ENCODE assay signal across 30 cellular contexts in genomic region chr1:218312509-218312908, GRCh38. TPM values are rescaled to one million over a fixed set of nuclear protein-coding genes. Genes with fewer than 3 reads are reported as not detected.
DNase-seq lines count a peak whose midpoint lies in the region; TF ChIP-seq lines count a peak whose summit lies in the region.
"Had no signal": no experiment of that assay in that cellular context is flagged by ENCODE, and none has a peak within 500 bp of the region (broad histone marks: within the 10 kb centered on the region; RNA-seq: fewer than 3 reads in every experiment).

No MANE protein-coding gene starts in this region.

- no peak overlapping the region for H2AFZ ChIP-seq in GM23248
- H2AFZ ChIP-seq: parathyroid adenoma had no signal

- H3K4me2 ChIP-seq in GM23248 (ENCODE audit: unreplicated experiment) (peak overlapping the region; percentile 19), skeletal muscle satellite cell (ENCODE audit: low read length) (peak overlapping the region; percentile 64)

- H3K36me3 Mint-ChIP-seq in endodermal cell (ENCODE audit: low read depth) (peaks cover 26% of the 10 kb centered on the region), mesothelial cell of epicardium (peaks cover 28% of the 10 kb centered on the region), endothelial cell (ENCODE audit: low read depth, unreplicated experiment) (no peaks in the 10 kb centered on the region)

- H3K27ac Mint-ChIP-seq in endodermal cell, result peak overlapping the region; percentile 3
- H3K27ac Mint-ChIP-seq in mesothelial cell of epicardium, result no peak overlapping the region
- no peak overlapping the region for H3K27ac Mint-ChIP-seq in endothelial cell (ENCODE audit: unreplicated experiment)
- H3K27ac Mint-ChIP-seq: CD4-positive, alpha-beta T cell had no signal

- 40 to 83% methylated on average over 2 of the region's 2 CpGs for WGBS in GM23248 (ENCODE audit: low coverage in 1 of 2, low lambda C conversion rate in 2 of 2, missing lambda C conversion rate in 2 of 2), 2 experiments
- WGBS in HUES64, result 96% methylated on average over 2 of the region's 2 CpGs
- WGBS in endodermal cell (ENCODE audit: insufficient coverage in 1 of 2, insufficient read length in 1 of 2), 2 experiments, result 97 to 100% methylated on average over 2 of the region's 2 CpGs

- H3K79me2 ChIP-seq in GM23248 (ENCODE audit: insufficient read depth), result no peaks in the 10 kb centered on the region
- H3K79me2 ChIP-seq: parathyroid adenoma had no signal

- in situ Hi-C loops in GM23248 (cut with MboI), result no loop called here

- no peaks in the 10 kb centered on the region for H3K9me2 ChIP-seq in GM23248 (ENCODE audit: insufficient read depth)

- H3K9ac ChIP-seq in GM23248, result no peak overlapping the region
- H3K9ac ChIP-seq in HUES64 (ENCODE audit: low read depth, low read length), result no peak overlapping the region
- H3K9ac ChIP-seq in endodermal cell (ENCODE audit: extremely low read depth, low read length, poor library complexity, severe bottlenecking), result no peak overlapping the region
- peak overlapping the region; percentile 36 for H3K9ac ChIP-seq in skeletal muscle satellite cell (ENCODE audit: low read depth, low read length)
- H3K9ac ChIP-seq: parathyroid adenoma had no signal

- DNase-seq in GM23248 (peak; percentile 49), endodermal cell (no peak), mesothelial cell of epicardium (ENCODE audit: low spot score in 2 of 2, unreplicated experiment in 2 of 2) (no peak), endothelial cell (ENCODE audit: low spot score) (no peak), HuH-7.5 (ENCODE audit: low spot score) (no peak)
- DNase-seq: activated naive CD4-positive, alpha-beta T cell treated with Interleukin-2 at 50 U/mL for 16 hours; activated T-cell treated with anti-CD3 and anti-CD28 coated beads, Interleukin-2, amount 50 U/mL, for 24 hours; adrenal gland; CD4-positive, alpha-beta T cell; effector memory CD4-positive, alpha-beta T cell; H7; Kasumi-1; left ventricle myocardium superior; midbrain; naive thymus-derived CD8-positive, alpha-beta T cell; NCI-H1048; NCI-H187; NCI-H526; Peyer's patch; stimulated activated CD4-positive, alpha-beta T cell treated with anti-CD3 and anti-CD28 coated beads, Interleukin-12 subunit alpha, Interleukin-12 subunit beta, amount 100 ng/mL, for 4 hours; T-helper 1 cell had no signal

- no peaks in the 10 kb centered on the region for H4K20me1 ChIP-seq in GM23248 (ENCODE audit: insufficient read depth)

- peaks cover 6% of the 10 kb centered on the region; the same call in 1 of the 2 replicates for H3F3A ChIP-seq in GM23248 (ENCODE audit: insufficient read depth)

- H3K4me1 ChIP-seq in GM23248 (ENCODE audit: insufficient read depth) (peaks cover 10% of the 10 kb centered on the region), HUES64 (ENCODE audit: insufficient read depth, low read length) (peaks cover 14% of the 10 kb centered on the region), endodermal cell (ENCODE audit: control insufficient read depth, insufficient read depth, low read length) (no peaks in the 10 kb centered on the region), skeletal muscle satellite cell (ENCODE audit: control insufficient read depth, insufficient read depth, low read length) (peaks cover 21% of the 10 kb centered on the region)
- H3K4me1 ChIP-seq: adrenal gland, breast epithelium, esophagus muscularis mucosa, gastroesophageal sphincter, parathyroid adenoma, Peyer's patch, right atrium auricular region, tibial nerve had no signal

- TF ChIP-seq CTCF in endodermal cell (conservative IDR thresholded peaks at IDR 0.05) (no peak), mesothelial cell of epicardium (IDR thresholded peaks at IDR 0.05; ENCODE audit: unreplicated experiment) (no peak), endothelial cell (IDR thresholded peaks at IDR 0.05; ENCODE audit: unreplicated experiment) (no peak)

- no peak overlapping the region for H3K4me3 Mint-ChIP-seq in endodermal cell
- no peak overlapping the region for H3K4me3 Mint-ChIP-seq in mesothelial cell of epicardium
- H3K4me3 Mint-ChIP-seq in endothelial cell (ENCODE audit: unreplicated experiment), result no peak overlapping the region
- H3K4me3 Mint-ChIP-seq: activated T-cell treated with anti-CD3 and anti-CD28 coated beads, Interleukin-2, amount 50 U/mL, for 24 hours; CD4-positive, alpha-beta T cell; naive thymus-derived CD8-positive, alpha-beta T cell had no signal

- no peaks in the 10 kb centered on the region for H3K27me3 ChIP-seq in GM23248 (replicated peaks; ENCODE audit: insufficient read depth)
- no peaks in the 10 kb centered on the region for H3K27me3 ChIP-seq in HUES64 (ENCODE audit: insufficient read depth, low read length)
- H3K27me3 ChIP-seq in endodermal cell (ENCODE audit: control insufficient read depth, insufficient read depth, low read length, poor library complexity, severe bottlenecking), result no peaks in the 10 kb centered on the region
- no peaks in the 10 kb centered on the region for H3K27me3 ChIP-seq in skeletal muscle satellite cell (ENCODE audit: control insufficient read depth, insufficient read depth, low read length)
- H3K27me3 ChIP-seq: adrenal gland, breast epithelium, esophagus muscularis mucosa, gastroesophageal sphincter, Peyer's patch, right atrium auricular region, tibial nerve had no signal

- peaks cover 13% of the 10 kb centered on the region for H3K4me1 Mint-ChIP-seq in endodermal cell
- no peaks in the 10 kb centered on the region for H3K4me1 Mint-ChIP-seq in mesothelial cell of epicardium
- peaks cover 11% of the 10 kb centered on the region for H3K4me1 Mint-ChIP-seq in endothelial cell (ENCODE audit: unreplicated experiment)

- H3K27me3 Mint-ChIP-seq in endodermal cell (ENCODE audit: insufficient read depth), result no peaks in the 10 kb centered on the region
- H3K27me3 Mint-ChIP-seq in mesothelial cell of epicardium (ENCODE audit: low read depth), result no peaks in the 10 kb centered on the region
- no peaks in the 10 kb centered on the region for H3K27me3 Mint-ChIP-seq in endothelial cell (ENCODE audit: unreplicated experiment)
- H3K27me3 Mint-ChIP-seq: activated T-cell treated with anti-CD3 and anti-CD28 coated beads, Interleukin-2, amount 50 U/mL, for 24 hours; CD4-positive, alpha-beta T cell; naive thymus-derived CD8-positive, alpha-beta T cell had no signal

- no peaks in the 10 kb centered on the region for H3K9me3 Mint-ChIP-seq in endodermal cell
- peaks cover 6% of the 10 kb centered on the region for H3K9me3 Mint-ChIP-seq in mesothelial cell of epicardium
- no peaks in the 10 kb centered on the region for H3K9me3 Mint-ChIP-seq in endothelial cell (ENCODE audit: unreplicated experiment)
- H3K9me3 Mint-ChIP-seq: activated T-cell treated with anti-CD3 and anti-CD28 coated beads, Interleukin-2, amount 50 U/mL, for 24 hours; CD4-positive, alpha-beta T cell; naive thymus-derived CD8-positive, alpha-beta T cell had no signal

- H3K27ac ChIP-seq in GM23248 (peak overlapping the region; percentile 15; the same call in 1 of the 2 replicates), HUES64 (ENCODE audit: low read depth, low read length) (peak overlapping the region; percentile 10; the same call in 1 of the 2 replicates), endodermal cell (ENCODE audit: low read depth, low read length) (no peak overlapping the region)
- H3K27ac ChIP-seq: adrenal gland, breast epithelium, esophagus muscularis mucosa, gastroesophageal sphincter, parathyroid adenoma, Peyer's patch, right atrium auricular region, tibial nerve had no signal

- H3K9me3 ChIP-seq in GM23248 (ENCODE audit: low read depth), result no peaks in the 10 kb centered on the region
- no peaks in the 10 kb centered on the region for H3K9me3 ChIP-seq in HUES64 (ENCODE audit: insufficient read depth, low read depth, low read length)
- peaks cover 12% of the 10 kb centered on the region for H3K9me3 ChIP-seq in endodermal cell (ENCODE audit: control insufficient read depth, low read length)
- H3K9me3 ChIP-seq in skeletal muscle satellite cell (replicated peaks; ENCODE audit: low read length), result no peaks in the 10 kb centered on the region
- H3K9me3 ChIP-seq: adrenal gland, breast epithelium, esophagus muscularis mucosa, gastroesophageal sphincter, Peyer's patch, right atrium auricular region, tibial nerve had no signal

- H3K4me3 ChIP-seq in GM23248 (no peak overlapping the region), HUES64 (ENCODE audit: low read length) (no peak overlapping the region), endodermal cell (ENCODE audit: low read length) (no peak overlapping the region), skeletal muscle satellite cell (ENCODE audit: low read length) (peak overlapping the region; percentile 34)
- H3K4me3 ChIP-seq: adrenal gland, breast epithelium, esophagus muscularis mucosa, gastroesophageal sphincter, Peyer's patch, right atrium auricular region, tibial nerve had no signal

- peaks cover 2% of the 10 kb centered on the region; the same call in 1 of the 2 replicates for H3K36me3 ChIP-seq in GM23248 (ENCODE audit: low read depth)
- peaks cover 52% of the 10 kb centered on the region for H3K36me3 ChIP-seq in HUES64 (ENCODE audit: insufficient read depth, low read length)
- H3K36me3 ChIP-seq in endodermal cell (ENCODE audit: control insufficient read depth, insufficient read depth, low read length), result peaks cover 25% of the 10 kb centered on the region
- H3K36me3 ChIP-seq in skeletal muscle satellite cell (ENCODE audit: insufficient read depth, low read length), result peaks cover 12% of the 10 kb centered on the region
- H3K36me3 ChIP-seq: adrenal gland, breast epithelium, Peyer's patch, right atrium auricular region had no signal

RNA-seq across cellular contexts. Expression of gene RRP15, which starts 27.4 kb away (rescaled TPM):
- 4.6 and 5.4 TPM in 2 replicates for total RNA-seq in GM23248 (2014; rRNA removed; shearing (Covaris generic))
- polyA plus RNA-seq in GM23248 (2016; fragmentation: Nextera tagmentation; extraction: Ambion mirVana), result 24.0 and 25.5 TPM in 2 replicates
- 31.3 TPM for polyA plus RNA-seq in HUES64 (2013, experiment 1 of 2)
- polyA plus RNA-seq in HUES64 (2013, experiment 2 of 2), result 23.8 TPM
- total RNA-seq in endodermal cell (10 to 100 TPM; 24.9 to 27.3 TPM), mesothelial cell of epicardium (27.2 to 27.6 TPM (median 27.5 TPM) in 3 replicates), endothelial cell (ENCODE audit: unreplicated experiment) (11.7 TPM)
- polyA plus RNA-seq in endodermal cell (2013, experiment 1 of 2), result 16.4 TPM
- polyA plus RNA-seq in endodermal cell (2013, experiment 2 of 2), result 15.0 TPM
- 6.3 and 8.1 TPM in 2 replicates for total RNA-seq in skeletal muscle satellite cell (2012; rRNA removed)

RNA-seq across cellular contexts. Expression of gene TGFB2, which starts 32.6 kb away (rescaled TPM):
- 0.51 and 0.97 TPM in 2 replicates for total RNA-seq in GM23248 (2014; rRNA removed; shearing (Covaris generic))
- polyA plus RNA-seq in GM23248 (2016; fragmentation: Nextera tagmentation; extraction: Ambion mirVana), result 1.3 and 2.0 TPM in 2 replicates
- polyA plus RNA-seq in HUES64 (2013, experiment 1 of 2), result 1.1 TPM
- polyA plus RNA-seq in HUES64 (2013, experiment 2 of 2), result 3.7 TPM
- total RNA-seq in endodermal cell (1 to 10 TPM in 1 of 2 donors, under 1 TPM in 1; 0.11 to 1.2 TPM), mesothelial cell of epicardium (45.3 to 51.0 TPM (median 50.6 TPM) in 3 replicates), endothelial cell (ENCODE audit: unreplicated experiment) (0.62 TPM)
- 16.2 TPM for polyA plus RNA-seq in endodermal cell (2013, experiment 1 of 2)
- 17.1 TPM for polyA plus RNA-seq in endodermal cell (2013, experiment 2 of 2)
- 3.0 and 3.5 TPM in 2 replicates for total RNA-seq in skeletal muscle satellite cell (2012; rRNA removed)
- total RNA-seq: activated CD8-positive, alpha-beta memory T cell treated with anti-CD3 and anti-CD28 coated beads for 36 hours had no signal
- polyA plus RNA-seq: naive thymus-derived CD8-positive, alpha-beta T cell had no signal

Comparison
In these comparisons a context has a peak if more than half of its experiments do, and no peak if none do; other contexts are left out.
1. RNA of gene TGFB2, which starts 32.6 kb away (total RNA-seq): 45.3 to 51.0 TPM in mesothelial cell of epicardium; 0.11 to 1.2 TPM in endodermal cell, 0.51 to 0.97 TPM in GM23248 and 0.62 TPM in endothelial cell (single experiment); every median in the first group is over 10 times any median in the second.